ENCODE assay signal across 1 cellular context in the genomic region with DNA sequence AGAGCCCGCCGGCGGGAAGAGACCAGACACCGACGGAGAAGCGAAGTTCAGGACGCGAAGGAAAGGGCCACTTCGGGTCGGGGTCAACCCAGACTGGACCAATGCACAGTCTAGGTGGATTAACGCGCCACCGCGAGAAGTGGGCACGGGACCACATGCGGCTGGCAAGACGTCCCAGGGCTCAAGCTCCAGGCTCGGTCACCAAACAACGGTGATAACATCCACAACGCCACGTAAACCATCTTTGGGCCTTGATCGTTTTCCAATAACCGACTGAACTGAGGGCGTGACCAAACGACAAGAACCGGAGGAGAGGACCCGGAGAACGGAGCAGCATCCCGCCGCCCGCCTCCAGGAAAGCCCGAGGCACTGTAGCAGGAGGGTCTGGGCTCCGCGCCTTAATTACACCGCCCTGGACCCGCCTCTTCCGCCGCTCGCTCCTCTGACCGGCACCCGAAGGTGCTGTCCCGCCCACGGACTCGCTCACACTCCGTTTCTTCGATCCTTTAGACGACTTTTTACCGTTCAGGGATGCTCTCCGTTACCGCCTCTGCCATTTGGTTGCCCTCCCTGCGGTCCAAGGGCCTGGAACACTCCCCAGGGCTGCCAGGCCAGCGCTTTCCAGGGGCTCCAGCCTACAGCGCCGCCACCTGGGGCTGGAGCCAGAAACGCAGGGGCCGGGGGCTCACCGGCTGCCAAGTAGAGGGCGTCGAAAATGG.
A peak's percentile ranks its signal among the peaks of the same experiment; 100 is the strongest.
TF ChIP-seq lines count a peak whose summit lies in the region.

No MANE protein-coding gene starts in this region.

TF ChIP-seq in HEK293, 187 proteins besides CTCF, POLR2A, EP300 and RAD21 (continued from another document and continues in another):
- TF ChIP-seq, protein P1, sequence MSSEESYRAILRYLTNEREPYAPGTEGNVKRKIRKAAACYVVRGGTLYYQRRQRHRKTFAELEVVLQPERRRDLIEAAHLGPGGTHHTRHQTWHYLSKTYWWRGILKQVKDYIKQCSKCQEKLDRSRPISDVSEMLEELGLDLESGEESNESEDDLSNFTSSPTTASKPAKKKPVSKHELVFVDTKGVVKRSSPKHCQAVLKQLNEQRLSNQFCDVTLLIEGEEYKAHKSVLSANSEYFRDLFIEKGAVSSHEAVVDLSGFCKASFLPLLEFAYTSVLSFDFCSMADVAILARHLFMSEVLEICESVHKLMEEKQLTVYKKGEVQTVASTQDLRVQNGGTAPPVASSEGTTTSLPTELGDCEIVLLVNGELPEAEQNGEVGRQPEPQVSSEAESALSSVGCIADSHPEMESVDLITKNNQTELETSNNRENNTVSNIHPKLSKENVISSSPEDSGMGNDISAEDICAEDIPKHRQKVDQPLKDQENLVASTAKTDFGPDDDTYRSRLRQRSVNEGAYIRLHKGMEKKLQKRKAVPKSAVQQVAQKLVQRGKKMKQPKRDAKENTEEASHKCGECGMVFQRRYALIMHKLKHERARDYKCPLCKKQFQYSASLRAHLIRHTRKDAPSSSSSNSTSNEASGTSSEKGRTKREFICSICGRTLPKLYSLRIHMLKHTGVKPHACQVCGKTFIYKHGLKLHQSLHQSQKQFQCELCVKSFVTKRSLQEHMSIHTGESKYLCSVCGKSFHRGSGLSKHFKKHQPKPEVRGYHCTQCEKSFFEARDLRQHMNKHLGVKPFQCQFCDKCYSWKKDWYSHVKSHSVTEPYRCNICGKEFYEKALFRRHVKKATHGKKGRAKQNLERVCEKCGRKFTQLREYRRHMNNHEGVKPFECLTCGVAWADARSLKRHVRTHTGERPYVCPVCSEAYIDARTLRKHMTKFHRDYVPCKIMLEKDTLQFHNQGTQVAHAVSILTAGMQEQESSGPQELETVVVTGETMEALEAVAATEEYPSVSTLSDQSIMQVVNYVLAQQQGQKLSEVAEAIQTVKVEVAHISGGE (tag by site-specific recombination; conservative IDR thresholded peaks at IDR 0.05; ENCODE audit: low read depth), result peak; percentile 58
- TF ChIP-seq TRIM28 (IDR thresholded peaks at IDR 0.05; ENCODE audit: borderline replicate concordance, low read length) (no peak), ZNF561 (tag by site-specific recombination; IDR thresholded peaks at IDR 0.05; ENCODE audit: borderline replicate concordance) (0 out of 2 replicates have a peak, but pooled peaks have one; percentile 20), ZNF140 (tag by site-specific recombination; IDR thresholded peaks at IDR 0.05) (no peak), YY1 (tag by site-specific recombination; IDR thresholded peaks at IDR 0.05) (peak; percentile 6; the same call in 1 of the 2 replicates), GLIS1 (tag by site-specific recombination; IDR thresholded peaks at IDR 0.05) (peak; percentile 21; the same call in 1 of the 2 replicates), ZSCAN30 (tag by site-specific recombination; IDR thresholded peaks at IDR 0.05) (peak; percentile 90), ZNF610 (tag by site-specific recombination; IDR thresholded peaks at IDR 0.05; ENCODE audit: borderline replicate concordance) (peak; percentile 95), ZNF114 (tag by site-specific recombination; IDR thresholded peaks at IDR 0.05) (no peak), ZNF843 (tag by site-specific recombination; IDR thresholded peaks at IDR 0.05) (peak; percentile 40), ZNF555 (tag by site-specific recombination; conservative IDR thresholded peaks at IDR 0.05) (no peak), ZNF426 (tag by site-specific recombination; IDR thresholded peaks at IDR 0.05) (no peak), GFI1B (tag by site-specific recombination; IDR thresholded peaks at IDR 0.05) (no peak), ZNF654 (tag by site-specific recombination; IDR thresholded peaks at IDR 0.05; ENCODE audit: low read depth) (peak; percentile 39), ZNF571 (tag by site-specific recombination; IDR thresholded peaks at IDR 0.05) (no peak), ZBTB20 (tag by site-specific recombination; IDR thresholded peaks at IDR 0.05) (peak; percentile 72), ZNF202 (tag by site-specific recombination; IDR thresholded peaks at IDR 0.05; ENCODE audit: borderline replicate concordance) (no peak), ZBTB48 (tag by site-specific recombination; IDR thresholded peaks at IDR 0.05) (peak; percentile 72), ZNF302 (tag by site-specific recombination; IDR thresholded peaks at IDR 0.05; ENCODE audit: low read depth) (no peak), ZXDB (tag by site-specific recombination; IDR thresholded peaks at IDR 0.05) (peak; percentile 99), SP2 (tag by site-specific recombination; IDR thresholded peaks at IDR 0.05) (peak; percentile 87), ZNF341 (tag by site-specific recombination; IDR thresholded peaks at IDR 0.05; ENCODE audit: low read depth) (peak; percentile 62), RBAK (tag by site-specific recombination; IDR thresholded peaks at IDR 0.05) (no peak), ZNF416 (tag by site-specific recombination; IDR thresholded peaks at IDR 0.05) (no peak), ZNF335 (tag by site-specific recombination; conservative IDR thresholded peaks at IDR 0.05) (peak; percentile 77)
- TF ChIP-seq, protein P2, sequence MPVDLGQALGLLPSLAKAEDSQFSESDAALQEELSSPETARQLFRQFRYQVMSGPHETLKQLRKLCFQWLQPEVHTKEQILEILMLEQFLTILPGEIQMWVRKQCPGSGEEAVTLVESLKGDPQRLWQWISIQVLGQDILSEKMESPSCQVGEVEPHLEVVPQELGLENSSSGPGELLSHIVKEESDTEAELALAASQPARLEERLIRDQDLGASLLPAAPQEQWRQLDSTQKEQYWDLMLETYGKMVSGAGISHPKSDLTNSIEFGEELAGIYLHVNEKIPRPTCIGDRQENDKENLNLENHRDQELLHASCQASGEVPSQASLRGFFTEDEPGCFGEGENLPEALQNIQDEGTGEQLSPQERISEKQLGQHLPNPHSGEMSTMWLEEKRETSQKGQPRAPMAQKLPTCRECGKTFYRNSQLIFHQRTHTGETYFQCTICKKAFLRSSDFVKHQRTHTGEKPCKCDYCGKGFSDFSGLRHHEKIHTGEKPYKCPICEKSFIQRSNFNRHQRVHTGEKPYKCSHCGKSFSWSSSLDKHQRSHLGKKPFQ (tag by site-specific recombination; IDR thresholded peaks at IDR 0.05), result 0 out of 2 replicates have a peak, but pooled peaks have one; percentile 24
- TF ChIP-seq, protein P3, sequence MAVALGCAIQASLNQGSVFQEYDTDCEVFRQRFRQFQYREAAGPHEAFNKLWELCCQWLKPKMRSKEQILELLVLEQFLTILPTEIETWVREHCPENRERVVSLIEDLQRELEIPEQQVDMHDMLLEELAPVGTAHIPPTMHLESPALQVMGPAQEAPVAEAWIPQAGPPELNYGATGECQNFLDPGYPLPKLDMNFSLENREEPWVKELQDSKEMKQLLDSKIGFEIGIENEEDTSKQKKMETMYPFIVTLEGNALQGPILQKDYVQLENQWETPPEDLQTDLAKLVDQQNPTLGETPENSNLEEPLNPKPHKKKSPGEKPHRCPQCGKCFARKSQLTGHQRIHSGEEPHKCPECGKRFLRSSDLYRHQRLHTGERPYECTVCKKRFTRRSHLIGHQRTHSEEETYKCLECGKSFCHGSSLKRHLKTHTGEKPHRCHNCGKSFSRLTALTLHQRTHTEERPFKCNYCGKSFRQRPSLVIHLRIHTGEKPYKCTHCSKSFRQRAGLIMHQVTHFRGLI (tag by site-specific recombination; IDR thresholded peaks at IDR 0.05), result peak; percentile 97
- TF ChIP-seq, protein P4, sequence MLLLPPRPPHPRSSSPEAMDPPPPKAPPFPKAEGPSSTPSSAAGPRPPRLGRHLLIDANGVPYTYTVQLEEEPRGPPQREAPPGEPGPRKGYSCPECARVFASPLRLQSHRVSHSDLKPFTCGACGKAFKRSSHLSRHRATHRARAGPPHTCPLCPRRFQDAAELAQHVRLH (tag by site-specific recombination; IDR thresholded peaks at IDR 0.05), result 0 out of 2 replicates have a peak, but pooled peaks have one; percentile 10
- TF ChIP-seq, protein P5, sequence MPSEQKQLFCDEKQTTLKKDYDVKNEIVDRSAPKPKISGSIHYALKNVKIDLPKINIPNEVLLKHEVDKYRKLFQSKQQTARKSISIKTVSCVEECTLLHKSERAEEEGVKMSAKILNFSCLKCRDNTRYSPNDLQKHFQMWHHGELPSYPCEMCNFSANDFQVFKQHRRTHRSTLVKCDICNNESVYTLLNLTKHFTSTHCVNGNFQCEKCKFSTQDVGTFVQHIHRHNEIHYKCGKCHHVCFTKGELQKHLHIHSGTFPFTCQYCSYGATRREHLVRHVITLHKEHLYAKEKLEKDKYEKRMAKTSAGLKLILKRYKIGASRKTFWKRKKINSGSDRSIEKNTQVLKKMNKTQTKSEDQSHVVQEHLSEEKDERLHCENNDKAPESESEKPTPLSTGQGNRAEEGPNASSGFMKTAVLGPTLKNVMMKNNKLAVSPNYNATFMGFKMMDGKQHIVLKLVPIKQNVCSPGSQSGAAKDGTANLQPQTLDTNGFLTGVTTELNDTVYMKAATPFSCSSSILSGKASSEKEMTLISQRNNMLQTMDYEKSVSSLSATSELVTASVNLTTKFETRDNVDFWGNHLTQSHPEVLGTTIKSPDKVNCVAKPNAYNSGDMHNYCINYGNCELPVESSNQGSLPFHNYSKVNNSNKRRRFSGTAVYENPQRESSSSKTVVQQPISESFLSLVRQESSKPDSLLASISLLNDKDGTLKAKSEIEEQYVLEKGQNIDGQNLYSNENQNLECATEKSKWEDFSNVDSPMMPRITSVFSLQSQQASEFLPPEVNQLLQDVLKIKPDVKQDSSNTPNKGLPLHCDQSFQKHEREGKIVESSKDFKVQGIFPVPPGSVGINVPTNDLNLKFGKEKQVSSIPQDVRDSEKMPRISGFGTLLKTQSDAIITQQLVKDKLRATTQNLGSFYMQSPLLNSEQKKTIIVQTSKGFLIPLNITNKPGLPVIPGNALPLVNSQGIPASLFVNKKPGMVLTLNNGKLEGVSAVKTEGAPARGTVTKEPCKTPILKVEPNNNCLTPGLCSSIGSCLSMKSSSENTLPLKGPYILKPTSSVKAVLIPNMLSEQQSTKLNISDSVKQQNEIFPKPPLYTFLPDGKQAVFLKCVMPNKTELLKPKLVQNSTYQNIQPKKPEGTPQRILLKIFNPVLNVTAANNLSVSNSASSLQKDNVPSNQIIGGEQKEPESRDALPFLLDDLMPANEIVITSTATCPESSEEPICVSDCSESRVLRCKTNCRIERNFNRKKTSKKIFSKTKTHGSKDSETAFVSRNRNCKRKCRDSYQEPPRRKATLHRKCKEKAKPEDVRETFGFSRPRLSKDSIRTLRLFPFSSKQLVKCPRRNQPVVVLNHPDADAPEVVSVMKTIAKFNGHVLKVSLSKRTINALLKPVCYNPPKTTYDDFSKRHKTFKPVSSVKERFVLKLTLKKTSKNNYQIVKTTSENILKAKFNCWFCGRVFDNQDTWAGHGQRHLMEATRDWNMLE (tag by site-specific recombination; conservative IDR thresholded peaks at IDR 0.05; ENCODE audit: low read depth), result peak; percentile 45; the same call in 1 of the 2 replicates
- TF ChIP-seq, protein P6, sequence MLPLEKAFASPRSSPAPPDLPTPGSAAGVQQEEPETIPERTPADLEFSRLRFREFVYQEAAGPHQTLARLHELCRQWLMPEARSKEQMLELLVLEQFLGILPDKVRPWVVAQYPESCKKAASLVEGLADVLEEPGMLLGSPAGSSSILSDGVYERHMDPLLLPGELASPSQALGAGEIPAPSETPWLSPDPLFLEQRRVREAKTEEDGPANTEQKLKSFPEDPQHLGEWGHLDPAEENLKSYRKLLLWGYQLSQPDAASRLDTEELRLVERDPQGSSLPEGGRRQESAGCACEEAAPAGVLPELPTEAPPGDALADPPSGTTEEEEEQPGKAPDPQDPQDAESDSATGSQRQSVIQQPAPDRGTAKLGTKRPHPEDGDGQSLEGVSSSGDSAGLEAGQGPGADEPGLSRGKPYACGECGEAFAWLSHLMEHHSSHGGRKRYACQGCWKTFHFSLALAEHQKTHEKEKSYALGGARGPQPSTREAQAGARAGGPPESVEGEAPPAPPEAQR (tag by site-specific recombination; IDR thresholded peaks at IDR 0.05), result no peak
- TF ChIP-seq, protein P7, sequence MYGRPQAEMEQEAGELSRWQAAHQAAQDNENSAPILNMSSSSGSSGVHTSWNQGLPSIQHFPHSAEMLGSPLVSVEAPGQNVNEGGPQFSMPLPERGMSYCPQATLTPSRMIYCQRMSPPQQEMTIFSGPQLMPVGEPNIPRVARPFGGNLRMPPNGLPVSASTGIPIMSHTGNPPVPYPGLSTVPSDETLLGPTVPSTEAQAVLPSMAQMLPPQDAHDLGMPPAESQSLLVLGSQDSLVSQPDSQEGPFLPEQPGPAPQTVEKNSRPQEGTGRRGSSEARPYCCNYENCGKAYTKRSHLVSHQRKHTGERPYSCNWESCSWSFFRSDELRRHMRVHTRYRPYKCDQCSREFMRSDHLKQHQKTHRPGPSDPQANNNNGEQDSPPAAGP (tag by site-specific recombination; IDR thresholded peaks at IDR 0.05), result peak; percentile 67
- TF ChIP-seq, protein P8, sequence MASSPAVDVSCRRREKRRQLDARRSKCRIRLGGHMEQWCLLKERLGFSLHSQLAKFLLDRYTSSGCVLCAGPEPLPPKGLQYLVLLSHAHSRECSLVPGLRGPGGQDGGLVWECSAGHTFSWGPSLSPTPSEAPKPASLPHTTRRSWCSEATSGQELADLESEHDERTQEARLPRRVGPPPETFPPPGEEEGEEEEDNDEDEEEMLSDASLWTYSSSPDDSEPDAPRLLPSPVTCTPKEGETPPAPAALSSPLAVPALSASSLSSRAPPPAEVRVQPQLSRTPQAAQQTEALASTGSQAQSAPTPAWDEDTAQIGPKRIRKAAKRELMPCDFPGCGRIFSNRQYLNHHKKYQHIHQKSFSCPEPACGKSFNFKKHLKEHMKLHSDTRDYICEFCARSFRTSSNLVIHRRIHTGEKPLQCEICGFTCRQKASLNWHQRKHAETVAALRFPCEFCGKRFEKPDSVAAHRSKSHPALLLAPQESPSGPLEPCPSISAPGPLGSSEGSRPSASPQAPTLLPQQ (tag by site-specific recombination; IDR thresholded peaks at IDR 0.05), result peak; percentile 49
- TF ChIP-seq, protein P9, sequence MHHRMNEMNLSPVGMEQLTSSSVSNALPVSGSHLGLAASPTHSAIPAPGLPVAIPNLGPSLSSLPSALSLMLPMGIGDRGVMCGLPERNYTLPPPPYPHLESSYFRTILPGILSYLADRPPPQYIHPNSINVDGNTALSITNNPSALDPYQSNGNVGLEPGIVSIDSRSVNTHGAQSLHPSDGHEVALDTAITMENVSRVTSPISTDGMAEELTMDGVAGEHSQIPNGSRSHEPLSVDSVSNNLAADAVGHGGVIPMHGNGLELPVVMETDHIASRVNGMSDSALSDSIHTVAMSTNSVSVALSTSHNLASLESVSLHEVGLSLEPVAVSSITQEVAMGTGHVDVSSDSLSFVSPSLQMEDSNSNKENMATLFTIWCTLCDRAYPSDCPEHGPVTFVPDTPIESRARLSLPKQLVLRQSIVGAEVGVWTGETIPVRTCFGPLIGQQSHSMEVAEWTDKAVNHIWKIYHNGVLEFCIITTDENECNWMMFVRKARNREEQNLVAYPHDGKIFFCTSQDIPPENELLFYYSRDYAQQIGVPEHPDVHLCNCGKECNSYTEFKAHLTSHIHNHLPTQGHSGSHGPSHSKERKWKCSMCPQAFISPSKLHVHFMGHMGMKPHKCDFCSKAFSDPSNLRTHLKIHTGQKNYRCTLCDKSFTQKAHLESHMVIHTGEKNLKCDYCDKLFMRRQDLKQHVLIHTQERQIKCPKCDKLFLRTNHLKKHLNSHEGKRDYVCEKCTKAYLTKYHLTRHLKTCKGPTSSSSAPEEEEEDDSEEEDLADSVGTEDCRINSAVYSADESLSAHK (tag by site-specific recombination; IDR thresholded peaks at IDR 0.05), result no peak
